In the genomic region with DNA sequence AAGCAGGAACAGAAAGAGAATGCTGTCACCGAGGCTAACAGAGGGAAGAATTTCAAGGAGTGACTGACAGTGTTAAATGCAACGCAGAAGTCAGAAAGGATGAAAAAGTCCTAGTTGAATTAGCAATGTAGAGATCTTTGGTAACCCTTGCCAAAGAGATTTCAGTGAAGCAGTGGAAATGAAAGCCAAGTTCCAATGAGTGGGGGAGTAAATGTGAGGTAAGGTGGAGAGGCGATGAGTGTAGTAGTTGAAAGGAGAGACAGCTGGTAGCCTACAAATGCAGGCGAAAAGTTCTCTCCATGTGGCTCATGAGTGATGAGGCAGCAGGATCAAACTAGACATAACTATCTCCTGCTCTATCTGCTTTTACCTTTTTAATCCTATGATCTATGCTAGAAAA, we compare ENCODE assay signal across 23 cellular contexts.
DNase-seq lines count a peak whose midpoint lies in the region; ATAC-seq and TF ChIP-seq lines count a peak whose summit lies in the region.
"Had no signal": no experiment of that assay in that cellular context is flagged by ENCODE, and none has a peak within 500 bp of the region (broad histone marks: within the 10 kb centered on the region; RNA-seq: fewer than 3 reads in every experiment).

No MANE protein-coding gene starts in this region.

- no peak for TF ChIP-seq POLR2A in GM18505 (IDR thresholded peaks at IDR 0.05; ENCODE audit: borderline replicate concordance, extremely low read depth, insufficient read depth, insufficient read length)

- H3K4me3 ChIP-seq in SK-N-SH (ENCODE audit: low read depth in 2 of 2, low read length in 1 of 2) (no peak overlapping the region), dorsolateral prefrontal cortex (no peak overlapping the region), aorta (ENCODE audit: low read length in 2 of 2) (no peak overlapping the region)
- H3K4me3 ChIP-seq: colonic mucosa, GM12878, PC-9 had no signal

- POLR2A ChIA-PET in SK-N-SH (lab: Yijun Ruan, JAX) = no interaction called here

- 90% methylated on average over 4 of the region's 4 CpGs for WGBS in SK-N-SH (ENCODE audit: low lambda C conversion rate)
- 7 to 13% methylated on average over 4 of the region's 4 CpGs for WGBS in aorta, 2 donors

- CTCF ChIA-PET in SK-N-SH (lab: Yijun Ruan, JAX) = interaction anchor here (1.1 to 1.3 kb wide), 4 partner anchors 15 to 195 kb away, joined by 3 to 4 read pairs (median 4); no protein-coding TSS in a partner anchor

- ATAC-seq in SK-N-SH treated with all-trans-retinoic acid at 6 μM for 48 hours (no peak), aorta (ENCODE audit: low FRiP score) (no peak), GM21717 (IDR thresholded peaks at IDR 0.05; ENCODE audit: unreplicated experiment) (no peak), GM18909 (IDR thresholded peaks at IDR 0.05; ENCODE audit: poor library complexity, unreplicated experiment) (no peak), GM18505 (IDR thresholded peaks at IDR 0.05; ENCODE audit: unreplicated experiment) (no peak)
- ATAC-seq: foreskin keratinocyte, GM12878, left colon, sciatic nerve had no signal

- H3K36me3 ChIP-seq in SK-N-SH (replicated peaks in 1 of 2; ENCODE audit: control insufficient read depth in 1 of 2, insufficient read depth in 2 of 2, low read length in 1 of 2) = peaks cover 0 to 41% of the 10 kb centered on the region in 2 experiments
- no peaks in the 10 kb centered on the region for H3K36me3 ChIP-seq in aorta (ENCODE audit: control insufficient read depth in 1 of 2, insufficient read depth in 2 of 2, low read length in 1 of 2)
- H3K36me3 ChIP-seq: colonic mucosa had no signal

- H3K27ac ChIP-seq in SK-N-SH (ENCODE audit: low read depth in 2 of 2, low read length in 1 of 2) (peak overlapping the region; percentile 32 to 98), dorsolateral prefrontal cortex (peak overlapping the region in 38 of 59 donors; percentile 0 to 73 (median 48)), aorta (ENCODE audit: low read depth in 1 of 2, low read length in 2 of 2) (peak overlapping the region; percentile 91 to 99)
- H3K27ac ChIP-seq: colonic mucosa, foreskin keratinocyte, PC-9 had no signal

- H3K9me2 ChIP-seq in SK-N-SH = no peaks in the 10 kb centered on the region

- no peaks in the 10 kb centered on the region for H4K20me1 ChIP-seq in SK-N-SH (ENCODE audit: insufficient read depth)

- intact Hi-C loops in dorsolateral prefrontal cortex (cut with DNase I) (no loop called here), aorta (cut with DNase I) (loop anchor here in 1 of 2 donors (5.0 kb wide), 1 partner anchor 38 kb away; no protein-coding TSS in a partner anchor)

- H2AFZ ChIP-seq in SK-N-SH (ENCODE audit: low read depth) = no peak overlapping the region
- H2AFZ ChIP-seq: PC-9 had no signal

- no peak for TF ChIP-seq EP300 in SK-N-SH (IDR thresholded peaks at IDR 0.05; ENCODE audit: borderline replicate concordance in 1 of 2, low read depth in 1 of 2, low read length in 1 of 2)

- H3F3A ChIP-seq in SK-N-SH (replicated peaks; ENCODE audit: insufficient read depth) = peaks cover 90% of the 10 kb centered on the region

- H3K27me3 ChIP-seq in SK-N-SH (ENCODE audit: insufficient read depth) (no peaks in the 10 kb centered on the region), dorsolateral prefrontal cortex (no peaks in the 10 kb centered on the region), aorta (ENCODE audit: control insufficient read depth in 1 of 2, insufficient read depth in 2 of 2, low read length in 1 of 2) (no peaks in the 10 kb centered on the region)
- H3K27me3 ChIP-seq: colonic mucosa, foreskin keratinocyte had no signal

- peaks cover 98% of the 10 kb centered on the region for H3K79me2 ChIP-seq in SK-N-SH (ENCODE audit: insufficient read depth)

- no peak for DNase-seq in SK-N-SH
- DNase-seq in dorsolateral prefrontal cortex = no peak
- DNase-seq in myocyte (ENCODE audit: low read depth) = peak; percentile 55
- DNase-seq in aorta = no peak
- DNase-seq: 8988T; activated CD4-positive, alpha-beta T cell treated with anti-CD3 and anti-CD28 coated beads for 4 hours; activated CD8-positive, alpha-beta memory T cell treated with anti-CD3 and anti-CD28 coated beads, Interleukin-2, amount 50 U/mL, for 4 hours; activated effector memory CD4-positive, alpha-beta T cell treated with anti-CD3 and anti-CD28 coated beads, Interleukin-2, amount 50 U/mL, for 16 hours; amygdala; C1 segment of cervical spinal cord; colonic mucosa; foreskin keratinocyte; GDM1; left colon; NCI-H1436; occipital lobe; PC-9 had no signal

- TF ChIP-seq RAD21 in SK-N-SH (IDR thresholded peaks at IDR 0.05; ENCODE audit: low read length) = no peak

- no peaks in the 10 kb centered on the region for H3K9me3 ChIP-seq in SK-N-SH
- no peaks in the 10 kb centered on the region for H3K9me3 ChIP-seq in aorta (ENCODE audit: control insufficient read depth, low read length)
- H3K9me3 ChIP-seq: colonic mucosa had no signal

- H3K4me1 ChIP-seq in SK-N-SH (ENCODE audit: control insufficient read depth in 1 of 2, insufficient read depth in 2 of 2, low read depth in 1 of 2, low read length in 1 of 2) (peaks cover 53 to 91% of the 10 kb centered on the region in 2 experiments), aorta (ENCODE audit: control insufficient read depth in 1 of 2, insufficient read depth in 2 of 2, low read length in 2 of 2) (peaks cover 19 to 29% of the 10 kb centered on the region in 2 donors)
- H3K4me1 ChIP-seq: colonic mucosa had no signal

- peak overlapping the region; percentile 19; the same call in 1 of the 2 replicates for H3K9ac ChIP-seq in SK-N-SH

- TF ChIP-seq CTCF in SK-N-SH (IDR thresholded peaks at IDR 0.05) (no peak), dorsolateral prefrontal cortex (IDR thresholded peaks at IDR 0.05 in 54 of 56, conservative IDR thresholded peaks at IDR 0.05 in 2 of 56; ENCODE audit: low read depth in 1 of 56, partially characterized antibody in 56 of 56) (no peak)

- H3K4me2 ChIP-seq in SK-N-SH = 0 out of 2 replicates have a peak overlapping the region, but pooled peaks have one; percentile 1
- H3K4me2 ChIP-seq: PC-9 had no signal

TF ChIP-seq in SK-N-SH, 30 proteins besides CTCF, POLR2A, EP300 and RAD21:
- TF ChIP-seq PBX3 (IDR thresholded peaks at IDR 0.05) (0 out of 2 replicates have a peak, but pooled peaks have one; percentile 19), RFX5 (IDR thresholded peaks at IDR 0.05; ENCODE audit: low read length) (no peak)

TF ChIP-seq in SK-N-SH treated with all-trans-retinoic acid at 6 μM for 48 hours, 23 proteins besides CTCF, POLR2A, EP300 and RAD21 (continues in another document):
- TF ChIP-seq ZNF8 (CRISPR knock-in tag; IDR thresholded peaks at IDR 0.05) (no peak), CSRNP3 (CRISPR knock-in tag; IDR thresholded peaks at IDR 0.05) (no peak), GLIS3 (CRISPR knock-in tag; IDR thresholded peaks at IDR 0.05) (no peak), ZNF565 (CRISPR knock-in tag; conservative IDR thresholded peaks at IDR 0.05; ENCODE audit: low read depth) (no peak), ZC3H10 (CRISPR knock-in tag; IDR thresholded peaks at IDR 0.05) (no peak), CSDC2 (CRISPR knock-in tag; IDR thresholded peaks at IDR 0.05) (no peak)
- TF ChIP-seq, protein P1, sequence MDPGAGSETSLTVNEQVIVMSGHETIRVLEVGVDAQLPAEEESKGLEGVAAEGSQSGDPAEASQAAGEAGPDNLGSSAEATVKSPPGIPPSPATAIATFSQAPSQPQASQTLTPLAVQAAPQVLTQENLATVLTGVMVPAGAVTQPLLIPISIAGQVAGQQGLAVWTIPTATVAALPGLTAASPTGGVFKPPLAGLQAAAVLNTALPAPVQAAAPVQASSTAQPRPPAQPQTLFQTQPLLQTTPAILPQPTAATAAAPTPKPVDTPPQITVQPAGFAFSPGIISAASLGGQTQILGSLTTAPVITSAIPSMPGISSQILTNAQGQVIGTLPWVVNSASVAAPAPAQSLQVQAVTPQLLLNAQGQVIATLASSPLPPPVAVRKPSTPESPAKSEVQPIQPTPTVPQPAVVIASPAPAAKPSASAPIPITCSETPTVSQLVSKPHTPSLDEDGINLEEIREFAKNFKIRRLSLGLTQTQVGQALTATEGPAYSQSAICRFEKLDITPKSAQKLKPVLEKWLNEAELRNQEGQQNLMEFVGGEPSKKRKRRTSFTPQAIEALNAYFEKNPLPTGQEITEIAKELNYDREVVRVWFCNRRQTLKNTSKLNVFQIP (CRISPR knock-in tag; IDR thresholded peaks at IDR 0.05; ENCODE audit: borderline replicate concordance, low read depth) = no peak
- TF ChIP-seq, protein P2, sequence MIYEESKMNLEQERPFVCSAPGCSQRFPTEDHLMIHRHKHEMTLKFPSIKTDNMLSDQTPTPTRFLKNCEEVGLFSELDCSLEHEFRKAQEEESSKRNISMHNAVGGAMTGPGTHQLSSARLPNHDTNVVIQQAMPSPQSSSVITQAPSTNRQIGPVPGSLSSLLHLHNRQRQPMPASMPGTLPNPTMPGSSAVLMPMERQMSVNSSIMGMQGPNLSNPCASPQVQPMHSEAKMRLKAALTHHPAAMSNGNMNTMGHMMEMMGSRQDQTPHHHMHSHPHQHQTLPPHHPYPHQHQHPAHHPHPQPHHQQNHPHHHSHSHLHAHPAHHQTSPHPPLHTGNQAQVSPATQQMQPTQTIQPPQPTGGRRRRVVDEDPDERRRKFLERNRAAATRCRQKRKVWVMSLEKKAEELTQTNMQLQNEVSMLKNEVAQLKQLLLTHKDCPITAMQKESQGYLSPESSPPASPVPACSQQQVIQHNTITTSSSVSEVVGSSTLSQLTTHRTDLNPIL (CRISPR knock-in tag; IDR thresholded peaks at IDR 0.05; ENCODE audit: low read depth) = no peak
